In genomic region chr22:22692707-22693530, GRCh38 we compare ENCODE assay signal across 8 cellular contexts. TPM values are rescaled to one million over a fixed set of nuclear protein-coding genes. Genes with fewer than 3 reads are reported as not detected.
A peak's percentile ranks its signal among the peaks of the same experiment; 100 is the strongest.
DNase-seq lines count a peak whose midpoint lies in the region; TF ChIP-seq lines count a peak whose summit lies in the region.

No MANE protein-coding gene starts in this region.

- H3K4me2 ChIP-seq in neural progenitor cell = no peak overlapping the region

- H3K4me1 Mint-ChIP-seq in activated CD4-positive, alpha-beta T cell treated with anti-CD3 and anti-CD28 coated beads, Interleukin-2, amount 10 ng/mL, durations not matched to agents 24 days and 14 days = no peaks in the 10 kb centered on the region
- peaks cover 4% of the 10 kb centered on the region for H3K4me1 Mint-ChIP-seq in neural progenitor cell

- H3K27me3 Mint-ChIP-seq in activated CD4-positive, alpha-beta T cell treated with anti-CD3 and anti-CD28 coated beads, Interleukin-2, amount 10 ng/mL, durations not matched to agents 24 days and 14 days = no peaks in the 10 kb centered on the region
- peaks cover 2% of the 10 kb centered on the region for H3K27me3 Mint-ChIP-seq in neural progenitor cell (ENCODE audit: insufficient read depth, low read depth)

- H3K4me3 ChIP-seq in dorsolateral prefrontal cortex = no peak overlapping the region
- no peak overlapping the region for H3K4me3 ChIP-seq in neural progenitor cell

- no peaks in the 10 kb centered on the region for H3K9me3 ChIP-seq in neural progenitor cell (ENCODE audit: low read depth)

- peak in 29 of 56 donors; percentile 12 to 46 (median 26) for TF ChIP-seq CTCF in dorsolateral prefrontal cortex (IDR thresholded peaks at IDR 0.05 in 54 of 56, conservative IDR thresholded peaks at IDR 0.05 in 2 of 56; ENCODE audit: low read depth in 1 of 56, partially characterized antibody in 56 of 56)
- peak; percentile 61 for TF ChIP-seq CTCF in neural progenitor cell (IDR thresholded peaks at IDR 0.05)

- no peaks in the 10 kb centered on the region for H3K4me1 ChIP-seq in neural progenitor cell

- no peaks in the 10 kb centered on the region for H4K20me1 ChIP-seq in neural progenitor cell (ENCODE audit: low read depth)

- no peak overlapping the region for H3K9ac ChIP-seq in neural progenitor cell

- intact Hi-C loops in activated CD4-positive, alpha-beta T cell treated with anti-CD3 and anti-CD28 coated beads, Interleukin-2, amount 10 ng/mL, durations not matched to agents 24 days and 14 days (cut with micrococcal nuclease) = loop anchor here (10.0 kb wide), 1 partner anchor 228 kb away; no protein-coding TSS in a partner anchor
- intact Hi-C loops in dorsolateral prefrontal cortex (cut with DNase I) = no loop called here

- H3K4me3 Mint-ChIP-seq in activated CD4-positive, alpha-beta T cell treated with anti-CD3 and anti-CD28 coated beads, Interleukin-2, amount 10 ng/mL, durations not matched to agents 24 days and 14 days = no peak overlapping the region
- H3K4me3 Mint-ChIP-seq in neural progenitor cell = no peak overlapping the region

- H3K27ac Mint-ChIP-seq in activated CD4-positive, alpha-beta T cell treated with anti-CD3 and anti-CD28 coated beads, Interleukin-2, amount 10 ng/mL, durations not matched to agents 24 days and 14 days = no peak overlapping the region
- no peak overlapping the region for H3K27ac Mint-ChIP-seq in neural progenitor cell

- no peak overlapping the region for H2AFZ ChIP-seq in neural progenitor cell (replicated peaks)

- H3K79me2 ChIP-seq in neural progenitor cell (ENCODE audit: low read depth) = no peaks in the 10 kb centered on the region

- DNase-seq in ELR (ENCODE audit: low read depth) (peak; percentile 17), NCI-H128 (lab: John Stamatoyannopoulos, UW; ENCODE audit: unreplicated experiment) (peak; percentile 8), dorsolateral prefrontal cortex (no peak), neural progenitor cell (ENCODE audit: low spot score) (peak; percentile 55), KG1 (lab: John Stamatoyannopoulos, UW) (no peak), NK-92 (lab: John Stamatoyannopoulos, UW; ENCODE audit: unreplicated experiment) (no peak), retina (no peak)
- DNase-seq in activated CD4-positive, alpha-beta T cell treated with anti-CD3 and anti-CD28 coated beads, Interleukin-2, amount 10 ng/mL, durations not matched to agents 24 days and 14 days = peak; percentile 88

- H3K27me3 ChIP-seq in dorsolateral prefrontal cortex = peaks cover 0 to 5% (median 0%) of the 10 kb centered on the region in 45 donors
- H3K27me3 ChIP-seq in neural progenitor cell = peaks cover 98% of the 10 kb centered on the region

- H3K27ac ChIP-seq in dorsolateral prefrontal cortex (no peak overlapping the region), neural progenitor cell (no peak overlapping the region)

- H3K9me3 Mint-ChIP-seq in activated CD4-positive, alpha-beta T cell treated with anti-CD3 and anti-CD28 coated beads, Interleukin-2, amount 10 ng/mL, durations not matched to agents 24 days and 14 days = no peaks in the 10 kb centered on the region
- H3K9me3 Mint-ChIP-seq in neural progenitor cell = no peaks in the 10 kb centered on the region

- no peaks in the 10 kb centered on the region for H3K36me3 Mint-ChIP-seq in activated CD4-positive, alpha-beta T cell treated with anti-CD3 and anti-CD28 coated beads, Interleukin-2, amount 10 ng/mL, durations not matched to agents 24 days and 14 days (ENCODE audit: low read depth)
- no peaks in the 10 kb centered on the region for H3K36me3 Mint-ChIP-seq in neural progenitor cell

- no peaks in the 10 kb centered on the region for H3K36me3 ChIP-seq in neural progenitor cell

- no peaks in the 10 kb centered on the region for H3F3A ChIP-seq in neural progenitor cell (ENCODE audit: low read depth)

RNA-seq across cellular contexts. Expression of gene GGTLC2, which starts 48.5 kb away (rescaled TPM):
- not detected in 2 replicates for total RNA-seq in activated CD4-positive, alpha-beta T cell treated with anti-CD3 and anti-CD28 coated beads, Interleukin-2, amount 10 ng/mL, durations not matched to agents 24 days and 14 days
- total RNA-seq in dorsolateral prefrontal cortex (1 to 10 TPM in 2 of 120 experiments, under 1 TPM in 6, not detected in 112; 0.53 to 1.8 (median 0.83) TPM), neural progenitor cell (ENCODE audit: low replicate concordance) (not detected in 2 replicates)

Comparison
In these comparisons a context has a peak if more than half of its experiments do, and no peak if none do; other contexts are left out.
1. DNase-seq: peak in ELR (single experiment), NCI-H128 (single experiment), activated CD4-positive, alpha-beta T cell treated with anti-CD3 and anti-CD28 coated beads, Interleukin-2, amount 10 ng/mL, durations not matched to agents 24 days and 14 days (single experiment) and neural progenitor cell (single experiment); none in dorsolateral prefrontal cortex (0 of 10), KG1 (single experiment), NK-92 (single experiment) and retina (single experiment).